16 cellular contexts compared by ENCODE assay signal in the genomic region with DNA sequence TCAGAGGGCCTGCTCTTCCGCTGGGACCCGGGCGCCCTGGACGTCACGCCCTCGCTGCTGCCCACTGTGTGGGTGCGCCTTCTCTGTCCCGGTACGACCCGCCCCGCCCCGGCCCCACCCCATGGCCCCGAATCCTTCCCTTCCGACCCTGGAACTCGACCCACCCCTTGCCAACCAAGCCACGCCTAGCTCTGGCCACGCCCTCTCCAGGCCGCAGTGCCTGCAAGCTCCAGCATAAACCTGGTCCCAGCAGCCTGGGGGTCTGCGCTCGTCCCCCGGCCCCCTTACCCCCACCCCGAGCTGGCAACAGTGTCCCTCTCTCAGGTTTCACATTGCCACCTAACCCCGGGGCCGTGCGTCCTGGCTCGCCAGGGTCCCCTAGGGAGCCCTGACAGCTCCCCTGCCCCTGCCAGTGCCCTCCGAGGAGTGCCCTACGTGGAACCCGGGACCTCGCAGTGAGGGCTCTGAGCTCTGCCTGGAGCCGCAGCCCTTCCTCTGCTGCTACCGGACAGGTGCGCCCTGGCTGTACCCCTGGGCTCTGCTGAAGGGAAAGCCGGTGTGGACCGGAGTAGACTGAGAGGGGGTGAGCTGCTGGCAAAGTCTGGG. TPM values are rescaled to one million over a fixed set of nuclear protein-coding genes. Genes with fewer than 3 reads are reported as not detected.
DNase-seq lines count a peak whose midpoint lies in the region; ATAC-seq, FAIRE-seq and TF ChIP-seq lines count a peak whose summit lies in the region.
"Had no signal": no experiment of that assay in that cellular context is flagged by ENCODE, and none has a peak within 500 bp of the region (broad histone marks: within the 10 kb centered on the region; RNA-seq: fewer than 3 reads in every experiment).

No MANE protein-coding gene starts in this region.

- TF ChIP-seq EP300 in A549 (IDR thresholded peaks at IDR 0.05): no peak

- H3K4me3 ChIP-seq in A549 (peak overlapping the region; percentile 61), H7 (ENCODE audit: insufficient read depth, low read depth, low read length) (peak overlapping the region; percentile 47)
- H3K4me3 ChIP-seq: BLaER1 had no signal

- no peaks in the 10 kb centered on the region for H3K4me1 Mint-ChIP-seq in activated CD8-positive, alpha-beta T cell treated with anti-CD3 and anti-CD28 coated beads, Interleukin-2, amount 10 ng/mL, durations not matched to agents 7 days and 5 days (ENCODE audit: low read depth)
- H3K4me1 Mint-ChIP-seq in activated naive CD4-positive, alpha-beta T cell treated with anti-CD3 and anti-CD28 coated beads for 36 hours (ENCODE audit: low read depth): peaks cover 2% of the 10 kb centered on the region

- no peak for TF ChIP-seq CTCF in A549 (IDR thresholded peaks at IDR 0.05)

- FAIRE-seq in A549 (lab: Jason Lieb, UNC): no peak
- FAIRE-seq: HTR-8/SVneo, islet of Langerhans had no signal

- no peaks in the 10 kb centered on the region for H3K36me3 ChIP-seq in H7 (replicated peaks; ENCODE audit: control insufficient read depth, insufficient read depth, low read length)
- H3K36me3 ChIP-seq: BLaER1 had no signal

- no peak overlapping the region for H3K27ac Mint-ChIP-seq in activated CD8-positive, alpha-beta T cell treated with anti-CD3 and anti-CD28 coated beads, Interleukin-2, amount 10 ng/mL, durations not matched to agents 7 days and 5 days
- no peak overlapping the region for H3K27ac Mint-ChIP-seq in activated naive CD4-positive, alpha-beta T cell treated with anti-CD3 and anti-CD28 coated beads for 36 hours

- peak; percentile 70 to 88 for ATAC-seq in A549
- peak; percentile 28 for ATAC-seq in activated CD8-positive, alpha-beta T cell treated with anti-CD3 and anti-CD28 coated beads, Interleukin-2, amount 10 ng/mL, durations not matched to agents 7 days and 5 days

- no peaks in the 10 kb centered on the region for H3K9me3 ChIP-seq in A549
- H3K9me3 ChIP-seq: BLaER1 had no signal

- H3K27me3 Mint-ChIP-seq in activated CD8-positive, alpha-beta T cell treated with anti-CD3 and anti-CD28 coated beads, Interleukin-2, amount 10 ng/mL, durations not matched to agents 7 days and 5 days (ENCODE audit: low read depth): peaks cover 22% of the 10 kb centered on the region
- peaks cover 34% of the 10 kb centered on the region for H3K27me3 Mint-ChIP-seq in activated naive CD4-positive, alpha-beta T cell treated with anti-CD3 and anti-CD28 coated beads for 36 hours (ENCODE audit: low read depth)

- no peak for TF ChIP-seq RAD21 in A549 (conservative IDR thresholded peaks at IDR 0.05 in 1 of 2, IDR thresholded peaks at IDR 0.05 in 1 of 2)

- TF ChIP-seq POLR2A in A549 (IDR thresholded peaks at IDR 0.05; ENCODE audit: low read length): no peak; the same call in 1 of the 2 replicates

- peak overlapping the region; percentile 79 to 84 for H3K27ac ChIP-seq in A549
- H3K27ac ChIP-seq: BLaER1 had no signal

- POLR2A ChIA-PET in A549 (lab: Yijun Ruan, JAX): interaction anchor here (0.6 kb wide), 3 partner anchors 16 to 357 kb away, joined by 3 to 5 read pairs (median 3); no protein-coding TSS in a partner anchor
- POLR2A ChIA-PET in activated CD8-positive, alpha-beta T cell treated with anti-CD3 and anti-CD28 coated beads, Interleukin-2, amount 10 ng/mL, durations not matched to agents 7 days and 5 days (lab: Charles Lee): no interaction called here

- H3K4me3 Mint-ChIP-seq in activated CD8-positive, alpha-beta T cell treated with anti-CD3 and anti-CD28 coated beads, Interleukin-2, amount 10 ng/mL, durations not matched to agents 7 days and 5 days: no peak overlapping the region
- H3K4me3 Mint-ChIP-seq in activated naive CD4-positive, alpha-beta T cell treated with anti-CD3 and anti-CD28 coated beads for 36 hours: no peak overlapping the region

- 77% methylated on average over 7 of the region's 35 CpGs for WGBS in A549 (ENCODE audit: missing lambda C conversion rate)

- H3K4me2 ChIP-seq in A549: peak overlapping the region; percentile 84
- H3K4me2 ChIP-seq: BLaER1 had no signal

- H3K36me3 Mint-ChIP-seq in activated CD8-positive, alpha-beta T cell treated with anti-CD3 and anti-CD28 coated beads, Interleukin-2, amount 10 ng/mL, durations not matched to agents 7 days and 5 days (ENCODE audit: low read depth): no peaks in the 10 kb centered on the region
- H3K36me3 Mint-ChIP-seq in activated naive CD4-positive, alpha-beta T cell treated with anti-CD3 and anti-CD28 coated beads for 36 hours (ENCODE audit: low read depth): no peaks in the 10 kb centered on the region

- no peaks in the 10 kb centered on the region for H3K9me3 Mint-ChIP-seq in activated CD8-positive, alpha-beta T cell treated with anti-CD3 and anti-CD28 coated beads, Interleukin-2, amount 10 ng/mL, durations not matched to agents 7 days and 5 days (ENCODE audit: insufficient read depth)
- H3K9me3 Mint-ChIP-seq in activated naive CD4-positive, alpha-beta T cell treated with anti-CD3 and anti-CD28 coated beads for 36 hours: no peaks in the 10 kb centered on the region

- DNase-seq in A549 (ENCODE audit: low read depth in 1 of 2, low spot score in 1 of 2): peak; percentile 71 to 75
- peak; percentile 92 for DNase-seq in H7
- no peak for DNase-seq in activated CD8-positive, alpha-beta T cell treated with anti-CD3 and anti-CD28 coated beads, Interleukin-2, amount 10 ng/mL, durations not matched to agents 7 days and 5 days
- peak; percentile 73 for DNase-seq in islet precursor cell
- DNase-seq in activated naive CD4-positive, alpha-beta T cell treated with anti-CD3 and anti-CD28 coated beads for 36 hours: no peak
- DNase-seq in NCI-H1436 (lab: John Stamatoyannopoulos, UW): no peak
- no peak for DNase-seq in NCI-H446 treated with DMSO at 0.1 percent for 48 hours (lab: John Stamatoyannopoulos, UW)
- no peak for DNase-seq in activated CD4-positive, alpha-beta T cell treated with anti-CD3 and anti-CD28 coated beads, Interleukin-2, amount 50 U/mL, for 4 hours
- DNase-seq: activated T-cell treated with anti-CD3 and anti-CD28 coated beads for 4 hours, NCI-H2081 treated with DMSO at 0.1 percent for 48 hours, T-helper 9 cell had no signal

- CTCF ChIA-PET in A549 (lab: Yijun Ruan, JAX): interaction anchor here (0.5 to 2.4 kb wide), 10 partner anchors 9 to 98 kb away, joined by 3 to 13 read pairs (median 4); partner anchors contain the start of gene PSMB7
- CTCF ChIA-PET in activated CD8-positive, alpha-beta T cell treated with anti-CD3 and anti-CD28 coated beads, Interleukin-2, amount 10 ng/mL, durations not matched to agents 7 days and 5 days (lab: Charles Lee): no interaction called here
- CTCF ChIA-PET in activated naive CD4-positive, alpha-beta T cell treated with anti-CD3 and anti-CD28 coated beads for 36 hours (lab: Charles Lee): no interaction called here

- H3K4me1 ChIP-seq in A549: peaks cover 7% of the 10 kb centered on the region; the same call in 2 of the 3 replicates
- H3K4me1 ChIP-seq: BLaER1 had no signal

- peaks cover 34% of the 10 kb centered on the region for H3K27me3 ChIP-seq in H7 (ENCODE audit: control insufficient read depth, insufficient read depth, low read length)
- H3K27me3 ChIP-seq: BLaER1 had no signal

- intact Hi-C loops in activated naive CD4-positive, alpha-beta T cell treated with anti-CD3 and anti-CD28 coated beads for 36 hours (cut with micrococcal nuclease): no loop called here

TF ChIP-seq in A549, 52 proteins besides CTCF, POLR2A, EP300 and RAD21 (continues in another document):
- TF ChIP-seq GATA3 (IDR thresholded peaks at IDR 0.05; ENCODE audit: borderline replicate concordance) (no peak), NPAS2 (CRISPR knock-in tag; IDR thresholded peaks at IDR 0.05; ENCODE audit: borderline replicate concordance) (no peak), NR3C1 (IDR thresholded peaks at IDR 0.05) (no peak)

RNA-seq across cellular contexts. Expression of gene ADGRD2, which starts 3.4 kb away (rescaled TPM):
- polyA plus RNA-seq in A549 (2011; rRNA removed) (not detected in 2 replicates), A549 (2017; fragmentation: RNase III; extraction: RNeasy Plus Mini Kit Qiagen cat#74134 plus additional on column Dnase treatment) (not detected in 3 replicates)
- not detected in 2 replicates for polyA plus RNA-seq in A549 (2012; cell fraction: cytosol; rRNA removed)
- not detected in 2 replicates for polyA plus RNA-seq in A549 (2012; cell fraction: nucleus; rRNA removed)
- not detected in 2 replicates for polyA minus RNA-seq in A549 (2011; rRNA and poly(A)+ RNA removed)
- not detected in 2 replicates for total RNA-seq in H7 (2014; rRNA removed; shearing (Covaris generic))
- not detected for total RNA-seq in activated CD8-positive, alpha-beta T cell treated with anti-CD3 and anti-CD28 coated beads, Interleukin-2, amount 10 ng/mL, durations not matched to agents 7 days and 5 days
- total RNA-seq in activated naive CD4-positive, alpha-beta T cell treated with anti-CD3 and anti-CD28 coated beads for 36 hours: not detected
- polyA plus RNA-seq: neural cell had no signal

RNA-seq across cellular contexts. Expression of gene PSMB7, which starts 38.4 kb away (rescaled TPM):
- 418 and 429 TPM in 2 replicates for polyA plus RNA-seq in A549 (2011; rRNA removed)
- polyA plus RNA-seq in A549 (2012; cell fraction: cytosol; rRNA removed): 371 and 377 TPM in 2 replicates
- polyA plus RNA-seq in A549 (2012; cell fraction: nucleus; rRNA removed): 156 and 229 TPM in 2 replicates
- 312 to 345 TPM (median 332 TPM) in 3 replicates for polyA plus RNA-seq in A549 (2017; fragmentation: RNase III; extraction: RNeasy Plus Mini Kit Qiagen cat#74134 plus additional on column Dnase treatment)
- polyA minus RNA-seq in A549 (2011; rRNA and poly(A)+ RNA removed): 209 and 238 TPM in 2 replicates
- total RNA-seq in H7 (2014; rRNA removed; shearing (Covaris generic)): 185 and 231 TPM in 2 replicates
- total RNA-seq in activated CD8-positive, alpha-beta T cell treated with anti-CD3 and anti-CD28 coated beads, Interleukin-2, amount 10 ng/mL, durations not matched to agents 7 days and 5 days: 100 to 1,000 TPM; 114 to 119 TPM
- total RNA-seq in activated naive CD4-positive, alpha-beta T cell treated with anti-CD3 and anti-CD28 coated beads for 36 hours: 100 to 1,000 TPM; 161 to 167 TPM

RNA-seq across cellular contexts. Expression of gene NR5A1, which starts 53.5 kb away (rescaled TPM):
- not detected in 2 replicates for polyA plus RNA-seq in A549 (2011; rRNA removed)
- 0.05 TPM in 1 of 2 replicates, not detected in the other for polyA plus RNA-seq in A549 (2012; cell fraction: cytosol; rRNA removed)
- polyA plus RNA-seq in A549 (2012; cell fraction: nucleus; rRNA removed): 0.04 and 0.05 TPM in 2 replicates
- polyA plus RNA-seq in A549 (2017; fragmentation: RNase III; extraction: RNeasy Plus Mini Kit Qiagen cat#74134 plus additional on column Dnase treatment): not detected in 3 replicates
- not detected in 2 replicates for polyA minus RNA-seq in A549 (2011; rRNA and poly(A)+ RNA removed)
- 0.30 and 0.73 TPM in 2 replicates for total RNA-seq in H7 (2014; rRNA removed; shearing (Covaris generic))
- not detected for total RNA-seq in activated CD8-positive, alpha-beta T cell treated with anti-CD3 and anti-CD28 coated beads, Interleukin-2, amount 10 ng/mL, durations not matched to agents 7 days and 5 days
- not detected for total RNA-seq in activated naive CD4-positive, alpha-beta T cell treated with anti-CD3 and anti-CD28 coated beads for 36 hours
- total RNA-seq: esophagus mucosa had no signal

Comparison
In these comparisons a context has a peak if more than half of its experiments do, and no peak if none do; other contexts are left out.
1. DNase-seq: peak in A549 (2 of 2), H7 (single experiment) and islet precursor cell (single experiment); none in activated CD8-positive, alpha-beta T cell treated with anti-CD3 and anti-CD28 coated beads, Interleukin-2, amount 10 ng/mL, durations not matched to agents 7 days and 5 days (single experiment), activated naive CD4-positive, alpha-beta T cell treated with anti-CD3 and anti-CD28 coated beads for 36 hours (single experiment), NCI-H1436 (single experiment), NCI-H446 treated with DMSO at 0.1 percent for 48 hours (single experiment) and activated CD4-positive, alpha-beta T cell treated with anti-CD3 and anti-CD28 coated beads, Interleukin-2, amount 50 U/mL, for 4 hours (0 of 2).